In genomic region chr14:79861111-79861510, GRCh38 we compare ENCODE assay signal across 27 cellular contexts.
A peak's percentile ranks its signal among the peaks of the same experiment; 100 is the strongest.
DNase-seq lines count a peak whose midpoint lies in the region; ATAC-seq and TF ChIP-seq lines count a peak whose summit lies in the region.
"Had no signal": no experiment of that assay in that cellular context is flagged by ENCODE, and none has a peak within 500 bp of the region (broad histone marks: within the 10 kb centered on the region; RNA-seq: fewer than 3 reads in every experiment).

No MANE protein-coding gene starts in this region.

- H3K4me1 Mint-ChIP-seq in endothelial cell (ENCODE audit: unreplicated experiment) = peaks cover 5% of the 10 kb centered on the region
- H3K4me1 Mint-ChIP-seq: CD14-positive monocyte; stimulated activated memory B cell treated with anti-CD40 and anti-IgM and Interleukin-4, amounts not matched to agents 10 μg/mL and 1 μg/mL and 100 μg/mL, for 72 hours had no signal

- H3K4me3 ChIP-seq in Loucy (ENCODE audit: low read length, poor library complexity, severe bottlenecking) (no peak overlapping the region), right lobe of liver (no peak overlapping the region)
- H3K4me3 ChIP-seq: A549, breast epithelium, GM23248, thoracic aorta had no signal

- H3K9me3 ChIP-seq in Loucy (ENCODE audit: insufficient read depth, low read depth, low read length) (no peaks in the 10 kb centered on the region), right lobe of liver (no peaks in the 10 kb centered on the region)
- H3K9me3 ChIP-seq: A549, breast epithelium, thoracic aorta had no signal

- H3K9ac ChIP-seq in Loucy (ENCODE audit: low read depth, low read length, poor library complexity, severe bottlenecking) = no peak overlapping the region
- H3K9ac ChIP-seq: GM23248 had no signal

- no peak overlapping the region for H2AFZ ChIP-seq in Loucy (ENCODE audit: low read length)
- H2AFZ ChIP-seq: GM23248 had no signal

- H3K27me3 ChIP-seq in Loucy (ENCODE audit: insufficient read depth, low read length, poor library complexity, severe bottlenecking) = no peaks in the 10 kb centered on the region
- no peaks in the 10 kb centered on the region for H3K27me3 ChIP-seq in right lobe of liver
- H3K27me3 ChIP-seq: breast epithelium had no signal

- H3K27ac ChIP-seq in right lobe of liver = no peak overlapping the region
- H3K27ac ChIP-seq: A549, breast epithelium, GM23248, thoracic aorta had no signal

- TF ChIP-seq POLR2A in right lobe of liver (IDR thresholded peaks at IDR 0.05) = no peak

- intact Hi-C loops in right lobe of liver (cut with DNase I) = no loop called here

- DNase-seq in NCI-H82 (lab: John Stamatoyannopoulos, UW) (peak; percentile 3), NCI-H82 treated with DMSO at 0.1 percent for 48 hours (lab: John Stamatoyannopoulos, UW; ENCODE audit: unreplicated experiment) (no peak), endothelial cell (ENCODE audit: low spot score) (peak; percentile 9), right lobe of liver (no peak)
- DNase-seq in NK-92 treated with Interleukin-12 subunit alpha and Interleukin-12 subunit beta, amount 100 ng/mL, for 24 hours (lab: John Stamatoyannopoulos, UW) = no peak
- DNase-seq in stimulated activated naive CD4-positive, alpha-beta T cell (lab: John Stamatoyannopoulos, UW) = no peak
- DNase-seq: activated CD4-positive, alpha-beta T cell treated with anti-CD3 and anti-CD28 coated beads, Interleukin-2, amount 50 U/mL, for 1 hour; activated effector memory CD4-positive, alpha-beta T cell treated with Interleukin-2 at 50 U/mL for 16 hours; DMS153; foreskin fibroblast; GM23248; hypothalamus; KBM-7; NCI-H1105; NCI-H510A treated with DMSO at 0.1 percent for 48 hours; nephron progenitor cell; T-helper 1 cell had no signal

- H3K79me2 ChIP-seq in Loucy (ENCODE audit: insufficient read depth, low read length) = no peaks in the 10 kb centered on the region

- H3K4me3 Mint-ChIP-seq in endothelial cell (ENCODE audit: unreplicated experiment) = no peak overlapping the region
- H3K4me3 Mint-ChIP-seq: CD14-positive monocyte; dendritic cell treated with granulocyte-macrophage colony-stimulating factor and Interleukin-4, amounts not matched to agents 40 ng/mL and 50 ng/mL, for 4 days; nephron progenitor cell; stimulated activated memory B cell treated with anti-CD40 and anti-IgM and Interleukin-4, amounts not matched to agents 10 μg/mL and 1 μg/mL and 100 μg/mL, for 72 hours had no signal

- no peaks in the 10 kb centered on the region for H3K36me3 ChIP-seq in Loucy (ENCODE audit: insufficient read depth, low read length)
- H3K36me3 ChIP-seq in right lobe of liver = no peaks in the 10 kb centered on the region
- H3K36me3 ChIP-seq: breast epithelium, thoracic aorta had no signal

- TF ChIP-seq CTCF in Loucy (conservative IDR thresholded peaks at IDR 0.05; ENCODE audit: low read length) = peak; percentile 67
- peak; percentile 15 for TF ChIP-seq CTCF in endothelial cell (IDR thresholded peaks at IDR 0.05; ENCODE audit: unreplicated experiment)
- TF ChIP-seq CTCF in right lobe of liver (IDR thresholded peaks at IDR 0.05) = peak; percentile 17 to 44 (median 32)

- ATAC-seq in right lobe of liver (peak in 3 of 4 donors; percentile 48 to 75 (median 67)), HG02588 (IDR thresholded peaks at IDR 0.05; ENCODE audit: unreplicated experiment) (no peak)
- ATAC-seq: A549; Right ventricle myocardium inferior; stimulated activated memory B cell treated with anti-CD40 and anti-IgM and Interleukin-4, amounts not matched to agents 10 μg/mL and 1 μg/mL and 100 μg/mL, for 72 hours had no signal

- no peaks in the 10 kb centered on the region for H3K9me2 ChIP-seq in Loucy (replicated peaks; ENCODE audit: low read depth, low read length)

- H3K27me3 Mint-ChIP-seq in endothelial cell (ENCODE audit: unreplicated experiment) = no peaks in the 10 kb centered on the region
- H3K27me3 Mint-ChIP-seq: dendritic cell treated with granulocyte-macrophage colony-stimulating factor and Interleukin-4, amounts not matched to agents 40 ng/mL and 50 ng/mL, for 4 days; progenitor cell of endocrine pancreas; stimulated activated memory B cell treated with anti-CD40 and anti-IgM and Interleukin-4, amounts not matched to agents 10 μg/mL and 1 μg/mL and 100 μg/mL, for 72 hours had no signal

- no peaks in the 10 kb centered on the region for H3K9me3 Mint-ChIP-seq in endothelial cell (ENCODE audit: unreplicated experiment)
- H3K9me3 Mint-ChIP-seq: dendritic cell treated with granulocyte-macrophage colony-stimulating factor and Interleukin-4, amounts not matched to agents 40 ng/mL and 50 ng/mL, for 4 days had no signal

- no peaks in the 10 kb centered on the region for H4K20me1 ChIP-seq in Loucy (ENCODE audit: insufficient read depth, low read length, poor library complexity, severe bottlenecking)

- H3K4me1 ChIP-seq in Loucy (ENCODE audit: insufficient read depth, low read length, poor library complexity, severe bottlenecking) (no peaks in the 10 kb centered on the region), right lobe of liver (no peaks in the 10 kb centered on the region)
- H3K4me1 ChIP-seq: A549, breast epithelium had no signal

- H3K36me3 Mint-ChIP-seq in endothelial cell (ENCODE audit: low read depth, unreplicated experiment) = no peaks in the 10 kb centered on the region
- H3K36me3 Mint-ChIP-seq: CD14-positive monocyte; stimulated activated memory B cell treated with anti-CD40 and anti-IgM and Interleukin-4, amounts not matched to agents 10 μg/mL and 1 μg/mL and 100 μg/mL, for 72 hours had no signal

- no peak overlapping the region for H3K27ac Mint-ChIP-seq in endothelial cell (ENCODE audit: unreplicated experiment)
- H3K27ac Mint-ChIP-seq: dendritic cell treated with granulocyte-macrophage colony-stimulating factor and Interleukin-4, amounts not matched to agents 40 ng/mL and 50 ng/mL, for 4 days; nephron progenitor cell; progenitor cell of endocrine pancreas; stimulated activated memory B cell treated with anti-CD40 and anti-IgM and Interleukin-4, amounts not matched to agents 10 μg/mL and 1 μg/mL and 100 μg/mL, for 72 hours had no signal

- no peak overlapping the region for H3K4me2 ChIP-seq in Loucy (ENCODE audit: low read depth, low read length, poor library complexity, severe bottlenecking)
- H3K4me2 ChIP-seq: A549 had no signal

- no peaks in the 10 kb centered on the region for H3F3A ChIP-seq in Loucy (ENCODE audit: low read depth)

- 80% methylated on average over 3 of the region's 9 CpGs for WGBS in right lobe of liver (ENCODE audit: insufficient coverage, low coverage, low lambda C conversion rate, missing lambda C conversion rate)

Comparison
In these comparisons a context has a peak if more than half of its experiments do, and no peak if none do; other contexts are left out.
1. DNase-seq: peak in NCI-H82 (single experiment) and endothelial cell (single experiment); none in NCI-H82 treated with DMSO at 0.1 percent for 48 hours (single experiment), right lobe of liver (0 of 3), NK-92 treated with Interleukin-12 subunit alpha and Interleukin-12 subunit beta, amount 100 ng/mL, for 24 hours (single experiment) and stimulated activated naive CD4-positive, alpha-beta T cell (0 of 6).
2. CTCF ChIP-seq: peak in every context shown above with its lines; median percentile 67 in Loucy; 32 in right lobe of liver; 15 in endothelial cell.